1 cellular context compared by ENCODE assay signal in genomic region chr2:211468881-211469280, GRCh38.
TF ChIP-seq lines count a peak whose summit lies in the region.

No MANE protein-coding gene starts in this region.

TF ChIP-seq in WTC11, 78 proteins besides CTCF, POLR2A, EP300 and RAD21 (continued from another document):
- TF ChIP-seq ZNF532 (CRISPR knock-in tag; IDR thresholded peaks at IDR 0.05; ENCODE audit: borderline replicate concordance) (no peak), KAT7 (CRISPR knock-in tag; IDR thresholded peaks at IDR 0.05; ENCODE audit: borderline replicate concordance) (no peak), ZNF317 (CRISPR knock-in tag; IDR thresholded peaks at IDR 0.05; ENCODE audit: borderline replicate concordance, low read depth) (no peak)
